In the genomic region with DNA sequence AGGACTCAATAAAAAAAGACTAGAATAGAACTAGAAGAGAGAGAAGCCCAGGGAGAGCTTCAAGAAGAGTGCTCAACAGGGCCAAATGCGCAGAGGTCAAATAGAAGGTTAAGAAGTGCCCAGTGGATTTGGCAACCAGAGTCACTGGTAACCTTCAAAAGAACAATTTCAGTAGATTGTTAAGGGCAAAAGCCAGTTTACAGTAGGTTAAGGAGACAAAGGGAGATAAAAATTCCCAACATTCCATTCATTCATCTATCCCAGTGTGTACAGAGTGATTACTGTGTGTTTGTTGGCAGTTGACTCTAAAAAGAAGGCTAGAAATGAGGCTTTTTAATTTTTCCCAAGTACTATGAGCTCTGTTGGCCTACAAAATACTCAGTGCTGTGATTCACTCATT, we compare ENCODE assay signal across 1 cellular context.
TF ChIP-seq lines count a peak whose summit lies in the region.

No MANE protein-coding gene starts in this region.

TF ChIP-seq in GM23338, 12 proteins besides CTCF, POLR2A, EP300 and RAD21 (continued from another document):
- TF ChIP-seq, protein P1, sequence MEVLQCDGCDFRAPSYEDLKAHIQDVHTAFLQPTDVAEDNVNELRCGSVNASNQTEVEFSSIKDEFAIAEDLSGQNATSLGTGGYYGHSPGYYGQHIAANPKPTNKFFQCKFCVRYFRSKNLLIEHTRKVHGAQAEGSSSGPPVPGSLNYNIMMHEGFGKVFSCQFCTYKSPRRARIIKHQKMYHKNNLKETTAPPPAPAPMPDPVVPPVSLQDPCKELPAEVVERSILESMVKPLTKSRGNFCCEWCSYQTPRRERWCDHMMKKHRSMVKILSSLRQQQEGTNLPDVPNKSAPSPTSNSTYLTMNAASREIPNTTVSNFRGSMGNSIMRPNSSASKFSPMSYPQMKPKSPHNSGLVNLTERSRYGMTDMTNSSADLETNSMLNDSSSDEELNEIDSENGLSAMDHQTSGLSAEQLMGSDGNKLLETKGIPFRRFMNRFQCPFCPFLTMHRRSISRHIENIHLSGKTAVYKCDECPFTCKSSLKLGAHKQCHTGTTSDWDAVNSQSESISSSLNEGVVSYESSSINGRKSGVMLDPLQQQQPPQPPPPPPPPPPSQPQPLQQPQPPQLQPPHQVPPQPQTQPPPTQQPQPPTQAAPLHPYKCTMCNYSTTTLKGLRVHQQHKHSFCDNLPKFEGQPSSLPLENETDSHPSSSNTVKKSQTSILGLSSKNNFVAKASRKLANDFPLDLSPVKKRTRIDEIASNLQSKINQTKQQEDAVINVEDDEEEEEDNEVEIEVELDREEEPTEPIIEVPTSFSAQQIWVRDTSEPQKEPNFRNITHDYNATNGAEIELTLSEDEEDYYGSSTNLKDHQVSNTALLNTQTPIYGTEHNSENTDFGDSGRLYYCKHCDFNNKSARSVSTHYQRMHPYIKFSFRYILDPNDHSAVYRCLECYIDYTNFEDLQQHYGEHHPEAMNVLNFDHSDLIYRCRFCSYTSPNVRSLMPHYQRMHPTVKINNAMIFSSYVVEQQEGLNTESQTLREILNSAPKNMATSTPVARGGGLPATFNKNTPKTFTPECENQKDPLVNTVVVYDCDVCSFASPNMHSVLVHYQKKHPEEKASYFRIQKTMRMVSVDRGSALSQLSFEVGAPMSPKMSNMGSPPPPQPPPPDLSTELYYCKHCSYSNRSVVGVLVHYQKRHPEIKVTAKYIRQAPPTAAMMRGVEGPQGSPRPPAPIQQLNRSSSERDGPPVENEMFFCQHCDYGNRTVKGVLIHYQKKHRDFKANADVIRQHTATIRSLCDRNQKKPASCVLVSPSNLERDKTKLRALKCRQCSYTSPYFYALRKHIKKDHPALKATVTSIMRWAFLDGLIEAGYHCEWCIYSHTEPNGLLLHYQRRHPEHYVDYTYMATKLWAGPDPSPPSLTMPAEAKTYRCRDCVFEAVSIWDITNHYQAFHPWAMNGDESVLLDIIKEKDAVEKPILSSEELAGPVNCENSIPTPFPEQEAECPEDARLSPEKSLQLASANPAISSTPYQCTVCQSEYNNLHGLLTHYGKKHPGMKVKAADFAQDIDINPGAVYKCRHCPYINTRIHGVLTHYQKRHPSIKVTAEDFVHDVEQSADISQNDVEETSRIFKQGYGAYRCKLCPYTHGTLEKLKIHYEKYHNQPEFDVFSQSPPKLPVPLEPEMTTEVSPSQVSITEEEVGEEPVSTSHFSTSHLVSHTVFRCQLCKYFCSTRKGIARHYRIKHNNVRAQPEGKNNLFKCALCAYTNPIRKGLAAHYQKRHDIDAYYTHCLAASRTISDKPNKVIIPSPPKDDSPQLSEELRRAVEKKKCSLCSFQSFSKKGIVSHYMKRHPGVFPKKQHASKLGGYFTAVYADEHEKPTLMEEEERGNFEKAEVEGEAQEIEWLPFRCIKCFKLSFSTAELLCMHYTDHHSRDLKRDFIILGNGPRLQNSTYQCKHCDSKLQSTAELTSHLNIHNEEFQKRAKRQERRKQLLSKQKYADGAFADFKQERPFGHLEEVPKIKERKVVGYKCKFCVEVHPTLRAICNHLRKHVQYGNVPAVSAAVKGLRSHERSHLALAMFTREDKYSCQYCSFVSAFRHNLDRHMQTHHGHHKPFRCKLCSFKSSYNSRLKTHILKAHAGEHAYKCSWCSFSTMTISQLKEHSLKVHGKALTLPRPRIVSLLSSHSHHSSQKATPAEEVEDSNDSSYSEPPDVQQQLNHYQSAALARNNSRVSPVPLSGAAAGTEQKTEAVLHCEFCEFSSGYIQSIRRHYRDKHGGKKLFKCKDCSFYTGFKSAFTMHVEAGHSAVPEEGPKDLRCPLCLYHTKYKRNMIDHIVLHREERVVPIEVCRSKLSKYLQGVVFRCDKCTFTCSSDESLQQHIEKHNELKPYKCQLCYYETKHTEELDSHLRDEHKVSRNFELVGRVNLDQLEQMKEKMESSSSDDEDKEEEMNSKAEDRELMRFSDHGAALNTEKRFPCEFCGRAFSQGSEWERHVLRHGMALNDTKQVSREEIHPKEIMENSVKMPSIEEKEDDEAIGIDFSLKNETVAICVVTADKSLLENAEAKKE (CRISPR knock-in tag; IDR thresholded peaks at IDR 0.05): no peak
- TF ChIP-seq, protein P2, sequence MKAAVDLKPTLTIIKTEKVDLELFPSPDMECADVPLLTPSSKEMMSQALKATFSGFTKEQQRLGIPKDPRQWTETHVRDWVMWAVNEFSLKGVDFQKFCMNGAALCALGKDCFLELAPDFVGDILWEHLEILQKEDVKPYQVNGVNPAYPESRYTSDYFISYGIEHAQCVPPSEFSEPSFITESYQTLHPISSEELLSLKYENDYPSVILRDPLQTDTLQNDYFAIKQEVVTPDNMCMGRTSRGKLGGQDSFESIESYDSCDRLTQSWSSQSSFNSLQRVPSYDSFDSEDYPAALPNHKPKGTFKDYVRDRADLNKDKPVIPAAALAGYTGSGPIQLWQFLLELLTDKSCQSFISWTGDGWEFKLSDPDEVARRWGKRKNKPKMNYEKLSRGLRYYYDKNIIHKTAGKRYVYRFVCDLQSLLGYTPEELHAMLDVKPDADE (IDR thresholded peaks at IDR 0.05): no peak
- TF ChIP-seq EZH2phosphoT487 (IDR thresholded peaks at IDR 0.05; ENCODE audit: unreplicated experiment) (no peak), EZH2 (IDR thresholded peaks at IDR 0.05; ENCODE audit: low read depth, unreplicated experiment) (no peak), NANOG (IDR thresholded peaks at IDR 0.05; ENCODE audit: borderline replicate concordance) (no peak), ZNF114 (CRISPR knock-in tag; IDR thresholded peaks at IDR 0.05) (no peak)
- TF ChIP-seq, protein P3, sequence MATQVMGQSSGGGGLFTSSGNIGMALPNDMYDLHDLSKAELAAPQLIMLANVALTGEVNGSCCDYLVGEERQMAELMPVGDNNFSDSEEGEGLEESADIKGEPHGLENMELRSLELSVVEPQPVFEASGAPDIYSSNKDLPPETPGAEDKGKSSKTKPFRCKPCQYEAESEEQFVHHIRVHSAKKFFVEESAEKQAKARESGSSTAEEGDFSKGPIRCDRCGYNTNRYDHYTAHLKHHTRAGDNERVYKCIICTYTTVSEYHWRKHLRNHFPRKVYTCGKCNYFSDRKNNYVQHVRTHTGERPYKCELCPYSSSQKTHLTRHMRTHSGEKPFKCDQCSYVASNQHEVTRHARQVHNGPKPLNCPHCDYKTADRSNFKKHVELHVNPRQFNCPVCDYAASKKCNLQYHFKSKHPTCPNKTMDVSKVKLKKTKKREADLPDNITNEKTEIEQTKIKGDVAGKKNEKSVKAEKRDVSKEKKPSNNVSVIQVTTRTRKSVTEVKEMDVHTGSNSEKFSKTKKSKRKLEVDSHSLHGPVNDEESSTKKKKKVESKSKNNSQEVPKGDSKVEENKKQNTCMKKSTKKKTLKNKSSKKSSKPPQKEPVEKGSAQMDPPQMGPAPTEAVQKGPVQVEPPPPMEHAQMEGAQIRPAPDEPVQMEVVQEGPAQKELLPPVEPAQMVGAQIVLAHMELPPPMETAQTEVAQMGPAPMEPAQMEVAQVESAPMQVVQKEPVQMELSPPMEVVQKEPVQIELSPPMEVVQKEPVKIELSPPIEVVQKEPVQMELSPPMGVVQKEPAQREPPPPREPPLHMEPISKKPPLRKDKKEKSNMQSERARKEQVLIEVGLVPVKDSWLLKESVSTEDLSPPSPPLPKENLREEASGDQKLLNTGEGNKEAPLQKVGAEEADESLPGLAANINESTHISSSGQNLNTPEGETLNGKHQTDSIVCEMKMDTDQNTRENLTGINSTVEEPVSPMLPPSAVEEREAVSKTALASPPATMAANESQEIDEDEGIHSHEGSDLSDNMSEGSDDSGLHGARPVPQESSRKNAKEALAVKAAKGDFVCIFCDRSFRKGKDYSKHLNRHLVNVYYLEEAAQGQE (IDR thresholded peaks at IDR 0.05; ENCODE audit: unreplicated experiment): no peak
